ENCODE assay signal across 9 cellular contexts in genomic region chr5:160269017-160269416, GRCh38. TPM values are rescaled to one million over a fixed set of nuclear protein-coding genes. Genes with fewer than 3 reads are reported as not detected.
DNase-seq lines count a peak whose midpoint lies in the region; ATAC-seq and TF ChIP-seq lines count a peak whose summit lies in the region.
"Had no signal": no experiment of that assay in that cellular context is flagged by ENCODE, and none has a peak within 500 bp of the region (broad histone marks: within the 10 kb centered on the region; RNA-seq: fewer than 3 reads in every experiment).

No MANE protein-coding gene starts in this region.

- H3K4me1 ChIP-seq in SJSA1 (replicated peaks) (peaks cover 14% of the 10 kb centered on the region), parathyroid adenoma (no peaks in the 10 kb centered on the region)

- H3K9ac ChIP-seq in parathyroid adenoma, result no peak overlapping the region

- no peak for ATAC-seq in HG03025 (IDR thresholded peaks at IDR 0.05; ENCODE audit: low FRiP score, unreplicated experiment)
- no peak for ATAC-seq in HG03045 (IDR thresholded peaks at IDR 0.05; ENCODE audit: unreplicated experiment)

- H3K36me3 ChIP-seq in SJSA1, result peaks cover 80% of the 10 kb centered on the region
- H3K36me3 ChIP-seq in parathyroid adenoma (ENCODE audit: control insufficient read depth, insufficient read depth, low read length), result no peaks in the 10 kb centered on the region

- DNase-seq in Daoy (ENCODE audit: low read depth) (peak; percentile 66), SJSA1 (ENCODE audit: low read depth in 1 of 2, low spot score in 2 of 2) (peak; percentile 64 to 78), fibroblast of the conjunctiva (ENCODE audit: low read depth) (peak; percentile 18), DMS114 treated with DMSO at 0.1 percent for 48 hours (lab: John Stamatoyannopoulos, UW; ENCODE audit: unreplicated experiment) (no peak), NCI-H187 treated with DMSO at 0.1 percent for 48 hours (lab: John Stamatoyannopoulos, UW) (no peak)
- DNase-seq: NCI-H2081 had no signal

- H3K27me3 ChIP-seq in SJSA1 (replicated peaks) (no peaks in the 10 kb centered on the region), parathyroid adenoma (ENCODE audit: control insufficient read depth, insufficient read depth, low read length) (no peaks in the 10 kb centered on the region)

- H3K79me2 ChIP-seq in parathyroid adenoma, result no peaks in the 10 kb centered on the region

- 0 out of 2 replicates have a peak overlapping the region, but pooled peaks have one; percentile 4 for H3K27ac ChIP-seq in SJSA1
- peak overlapping the region; percentile 18 for H3K27ac ChIP-seq in parathyroid adenoma

- no peak for TF ChIP-seq CTCF in parathyroid adenoma (IDR thresholded peaks at IDR 0.05)

- H3K4me3 ChIP-seq in SJSA1 (no peak overlapping the region), parathyroid adenoma (ENCODE audit: low read depth, low read length) (no peak overlapping the region)

- H3K9me3 ChIP-seq in SJSA1 (replicated peaks), result no peaks in the 10 kb centered on the region
- no peaks in the 10 kb centered on the region for H3K9me3 ChIP-seq in parathyroid adenoma (ENCODE audit: control insufficient read depth, low read length)

- H3K4me2 ChIP-seq in parathyroid adenoma (ENCODE audit: low read length), result no peak overlapping the region

- H2AFZ ChIP-seq in parathyroid adenoma, result no peak overlapping the region

RNA-seq across cellular contexts. Expression of gene FABP6, which starts 39.7 kb away (rescaled TPM):
- total RNA-seq in Daoy (2014; rRNA removed; shearing (Covaris generic)), result 5.7 and 10.7 TPM in 2 replicates
- total RNA-seq in SJSA1 (2014; rRNA removed; shearing (Covaris generic)), result not detected in 2 replicates

RNA-seq across cellular contexts. Expression of gene CCNJL, which starts 43.3 kb away (rescaled TPM):
- total RNA-seq in Daoy (2014; rRNA removed; shearing (Covaris generic)), result 6.1 and 7.0 TPM in 2 replicates
- total RNA-seq in SJSA1 (2014; rRNA removed; shearing (Covaris generic)), result 12.9 and 14.9 TPM in 2 replicates

Comparison
In these comparisons a context has a peak if more than half of its experiments do, and no peak if none do; other contexts are left out.
1. DNase-seq: peak in Daoy (single experiment), SJSA1 (2 of 2) and fibroblast of the conjunctiva (single experiment); none in DMS114 treated with DMSO at 0.1 percent for 48 hours (single experiment) and NCI-H187 treated with DMSO at 0.1 percent for 48 hours (single experiment).